Comparison of ENCODE assay signal across 13 cellular contexts in genomic region chr13:61255035-61255796, GRCh38.
DNase-seq lines count a peak whose midpoint lies in the region; ATAC-seq and TF ChIP-seq lines count a peak whose summit lies in the region.
"Had no signal": no experiment of that assay in that cellular context is flagged by ENCODE, and none has a peak within 500 bp of the region (broad histone marks: within the 10 kb centered on the region; RNA-seq: fewer than 3 reads in every experiment).

No MANE protein-coding gene starts in this region.

- H3K27ac Mint-ChIP-seq in activated T-cell treated with anti-CD3 and anti-CD28 coated beads, Interleukin-2, amount 50 U/mL, for 24 hours = no peak overlapping the region
- H3K27ac Mint-ChIP-seq in activated T-helper 17 cell treated with anti-CD3 and anti-CD28 coated beads, Interleukin-2, amount 50 U/mL, for 72 hours = no peak overlapping the region
- H3K27ac Mint-ChIP-seq: stimulated activated effector memory CD8-positive, alpha-beta T cell treated with anti-CD3 and anti-CD28 coated beads, Interleukin-12 subunit alpha, Interleukin-12 subunit beta, amount 100 ng/mL, for 72 hours had no signal

- DNase-seq in COLO829 (ENCODE audit: low spot score) (peak; percentile 8), HCT116 (ENCODE audit: low read depth, low spot score) (peak; percentile 2), RKO (ENCODE audit: low spot score) (peak; percentile 37), foreskin keratinocyte (no peak)
- no peak for DNase-seq in activated T-cell treated with anti-CD3 and anti-CD28 coated beads, Interleukin-2, amount 50 U/mL, for 24 hours
- DNase-seq in stimulated activated naive CD4-positive, alpha-beta T cell treated with Interleukin-2 at 50 U/mL for 16 hours (lab: John Stamatoyannopoulos, UW) = no peak
- DNase-seq: activated naive CD4-positive, alpha-beta T cell; DMS79; dorsolateral prefrontal cortex; hippocampal formation had no signal

- H3K79me2 ChIP-seq in HCT116 (ENCODE audit: insufficient read depth, low read length) = no peaks in the 10 kb centered on the region

- TF ChIP-seq RAD21 in HCT116 (IDR thresholded peaks at IDR 0.05; ENCODE audit: low read depth) = no peak

- no peaks in the 10 kb centered on the region for H3K27me3 Mint-ChIP-seq in activated T-cell treated with anti-CD3 and anti-CD28 coated beads, Interleukin-2, amount 50 U/mL, for 24 hours
- no peaks in the 10 kb centered on the region for H3K27me3 Mint-ChIP-seq in activated T-helper 17 cell treated with anti-CD3 and anti-CD28 coated beads, Interleukin-2, amount 50 U/mL, for 72 hours

- H3K4me3 ChIP-seq in HCT116 (replicated peaks in 1 of 2; ENCODE audit: low read depth in 1 of 2, low read length in 2 of 2) = no peak overlapping the region
- H3K4me3 ChIP-seq: dorsolateral prefrontal cortex had no signal

- no peaks in the 10 kb centered on the region for H3K9me3 ChIP-seq in HCT116 (ENCODE audit: control insufficient read depth in 1 of 2, insufficient read depth in 1 of 2, low read depth in 1 of 2, low read length in 2 of 2)

- ATAC-seq in HCT116 = no peak
- ATAC-seq in foreskin keratinocyte = no peak
- no peak for ATAC-seq in activated T-helper 17 cell treated with anti-CD3 and anti-CD28 coated beads, Interleukin-2, amount 50 U/mL, for 72 hours (replicated peaks)
- ATAC-seq in GM21717 (IDR thresholded peaks at IDR 0.05; ENCODE audit: unreplicated experiment) = no peak
- ATAC-seq: stimulated activated effector memory CD8-positive, alpha-beta T cell treated with anti-CD3 and anti-CD28 coated beads, Interleukin-12 subunit alpha, Interleukin-12 subunit beta, amount 100 ng/mL, for 72 hours had no signal

- no peaks in the 10 kb centered on the region for H3K9me3 Mint-ChIP-seq in activated T-cell treated with anti-CD3 and anti-CD28 coated beads, Interleukin-2, amount 50 U/mL, for 24 hours
- peaks cover 16% of the 10 kb centered on the region for H3K9me3 Mint-ChIP-seq in activated T-helper 17 cell treated with anti-CD3 and anti-CD28 coated beads, Interleukin-2, amount 50 U/mL, for 72 hours

- no peak overlapping the region for H3K4me3 Mint-ChIP-seq in activated T-cell treated with anti-CD3 and anti-CD28 coated beads, Interleukin-2, amount 50 U/mL, for 24 hours
- H3K4me3 Mint-ChIP-seq in activated T-helper 17 cell treated with anti-CD3 and anti-CD28 coated beads, Interleukin-2, amount 50 U/mL, for 72 hours = no peak overlapping the region
- H3K4me3 Mint-ChIP-seq: stimulated activated effector memory CD8-positive, alpha-beta T cell treated with anti-CD3 and anti-CD28 coated beads, Interleukin-12 subunit alpha, Interleukin-12 subunit beta, amount 100 ng/mL, for 72 hours had no signal

- no peaks in the 10 kb centered on the region for H3K36me3 ChIP-seq in HCT116 (ENCODE audit: control insufficient read depth in 1 of 2, insufficient read depth in 2 of 2, low read length in 2 of 2)

- H3K27me3 ChIP-seq in HCT116 (ENCODE audit: insufficient read depth, low read length) (no peaks in the 10 kb centered on the region), foreskin keratinocyte (no peaks in the 10 kb centered on the region)

- H3K27ac ChIP-seq in HCT116 (ENCODE audit: low read depth, low read length) (no peak overlapping the region), foreskin keratinocyte (no peak overlapping the region)
- H3K27ac ChIP-seq: dorsolateral prefrontal cortex had no signal

- intact Hi-C loops in HCT116 (cut with micrococcal nuclease) = loop anchor here (5.0 kb wide), 1 partner anchor 628 kb away; no protein-coding TSS in a partner anchor

- H3K36me3 Mint-ChIP-seq in activated T-cell treated with anti-CD3 and anti-CD28 coated beads, Interleukin-2, amount 50 U/mL, for 24 hours (ENCODE audit: low read depth) = no peaks in the 10 kb centered on the region
- H3K36me3 Mint-ChIP-seq in activated T-helper 17 cell treated with anti-CD3 and anti-CD28 coated beads, Interleukin-2, amount 50 U/mL, for 72 hours (ENCODE audit: low read depth) = no peaks in the 10 kb centered on the region
- H3K36me3 Mint-ChIP-seq: stimulated activated effector memory CD8-positive, alpha-beta T cell treated with anti-CD3 and anti-CD28 coated beads, Interleukin-12 subunit alpha, Interleukin-12 subunit beta, amount 100 ng/mL, for 72 hours had no signal

- no peak overlapping the region for H3K4me2 ChIP-seq in HCT116 (ENCODE audit: low read length)

- H3K9ac ChIP-seq in HCT116 (ENCODE audit: low read length) = no peak overlapping the region

- TF ChIP-seq POLR2A in HCT116 (IDR thresholded peaks at IDR 0.05; ENCODE audit: borderline replicate concordance, extremely low read depth, insufficient read depth, insufficient read length) = no peak

- H3K4me1 Mint-ChIP-seq in activated T-cell treated with anti-CD3 and anti-CD28 coated beads, Interleukin-2, amount 50 U/mL, for 24 hours (ENCODE audit: low read depth) = no peaks in the 10 kb centered on the region
- no peaks in the 10 kb centered on the region for H3K4me1 Mint-ChIP-seq in activated T-helper 17 cell treated with anti-CD3 and anti-CD28 coated beads, Interleukin-2, amount 50 U/mL, for 72 hours
- H3K4me1 Mint-ChIP-seq: stimulated activated effector memory CD8-positive, alpha-beta T cell treated with anti-CD3 and anti-CD28 coated beads, Interleukin-12 subunit alpha, Interleukin-12 subunit beta, amount 100 ng/mL, for 72 hours had no signal

- TF ChIP-seq CTCF in HCT116 (IDR thresholded peaks at IDR 0.05 in 2 of 3, conservative IDR thresholded peaks at IDR 0.05 in 1 of 3; ENCODE audit: borderline replicate concordance in 1 of 3, insufficient read depth in 1 of 3, low read depth in 2 of 3, low read length in 2 of 3) (peak in 1 of 3 experiments; percentile 37; a peak in 2 of 6 replicates), foreskin keratinocyte (conservative IDR thresholded peaks at IDR 0.05) (peak; percentile 50)

- no peaks in the 10 kb centered on the region for H4K20me1 ChIP-seq in HCT116 (ENCODE audit: insufficient read depth)

- CTCF ChIA-PET in HCT116 (lab: Charles Lee) = interaction anchor here (0.8 to 1.3 kb wide), 4 partner anchors 14 to 500 kb away, joined by 3 to 4 read pairs (median 3); no protein-coding TSS in a partner anchor

- no TSS peak for BruUV-seq in HCT116 (replicated peaks; lab: Mats Ljungman, UMichigan)

- H2AFZ ChIP-seq in HCT116 (ENCODE audit: low read depth, low read length, poor library complexity, severe bottlenecking) = no peak overlapping the region

- RAD21 ChIA-PET in HCT116 (lab: Charles Lee; ENCODE audit: low non-redundant PET in 1 of 2, low total read pairs in 2 of 2, uncharacterized antibody in 2 of 2, unreplicated experiment in 2 of 2) = no interaction called here

- H3K9me2 ChIP-seq in HCT116 (ENCODE audit: insufficient read depth) = no peaks in the 10 kb centered on the region

- H3K4me1 ChIP-seq in HCT116 (ENCODE audit: control insufficient read depth in 1 of 2, insufficient read depth in 2 of 2, low read length in 2 of 2) (no peaks in the 10 kb centered on the region), foreskin keratinocyte (no peaks in the 10 kb centered on the region)

- POLR2A ChIA-PET in HCT116 (lab: Charles Lee) = no interaction called here

TF ChIP-seq in HCT116, 20 proteins besides CTCF, POLR2A, EP300 and RAD21 (continues in another document):
- TF ChIP-seq EZH2 (IDR thresholded peaks at IDR 0.05) (no peak), POLR2AphosphoS5 (IDR thresholded peaks at IDR 0.05; ENCODE audit: low read depth, low read length) (no peak), SP1 (IDR thresholded peaks at IDR 0.05; ENCODE audit: low read depth) (no peak), JUND (IDR thresholded peaks at IDR 0.05) (no peak), ELF1 (IDR thresholded peaks at IDR 0.05; ENCODE audit: borderline replicate concordance, low read depth) (no peak), CBX3 (IDR thresholded peaks at IDR 0.05; ENCODE audit: low read depth) (no peak), EGR1 (IDR thresholded peaks at IDR 0.05; ENCODE audit: low read depth) (no peak), ATF3 (IDR thresholded peaks at IDR 0.05) (no peak), ZFX (IDR thresholded peaks at IDR 0.05) (no peak), ZBTB33 (IDR thresholded peaks at IDR 0.05; ENCODE audit: extremely low read depth, insufficient replicate concordance, low read length) (no peak), EZH2phosphoT487 (IDR thresholded peaks at IDR 0.05; ENCODE audit: borderline replicate concordance) (no peak), CEBPB (IDR thresholded peaks at IDR 0.05; ENCODE audit: low read depth) (no peak)
- TF ChIP-seq, protein P1, sequence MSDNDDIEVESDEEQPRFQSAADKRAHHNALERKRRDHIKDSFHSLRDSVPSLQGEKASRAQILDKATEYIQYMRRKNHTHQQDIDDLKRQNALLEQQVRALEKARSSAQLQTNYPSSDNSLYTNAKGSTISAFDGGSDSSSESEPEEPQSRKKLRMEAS (IDR thresholded peaks at IDR 0.05) = no peak

Comparison
In these comparisons a context has a peak if more than half of its experiments do, and no peak if none do; other contexts are left out.
1. DNase-seq: peak in COLO829 (single experiment), HCT116 (single experiment) and RKO (single experiment); none in foreskin keratinocyte (0 of 2), activated T-cell treated with anti-CD3 and anti-CD28 coated beads, Interleukin-2, amount 50 U/mL, for 24 hours (single experiment) and stimulated activated naive CD4-positive, alpha-beta T cell treated with Interleukin-2 at 50 U/mL for 16 hours (single experiment).